In genomic region chr14:94162466-94162865, GRCh38 we compare ENCODE assay signal across 1 cellular context.
TF ChIP-seq lines count a peak whose summit lies in the region.

No MANE protein-coding gene starts in this region.

TF ChIP-seq in HepG2, 621 proteins besides CTCF, POLR2A, EP300 and RAD21 (continued from another document and continues in another):
- TF ChIP-seq PRDM15 (CRISPR knock-in tag; IDR thresholded peaks at IDR 0.05) (no peak), ZBTB2 (CRISPR knock-in tag; IDR thresholded peaks at IDR 0.05; ENCODE audit: low read depth) (no peak), MXD3 (CRISPR knock-in tag; IDR thresholded peaks at IDR 0.05) (no peak), DRAP1 (CRISPR knock-in tag; IDR thresholded peaks at IDR 0.05) (peak; percentile 59; the same call in 1 of the 2 replicates), ZNF331 (CRISPR knock-in tag; IDR thresholded peaks at IDR 0.05) (no peak), YEATS4 (CRISPR knock-in tag; IDR thresholded peaks at IDR 0.05; ENCODE audit: borderline replicate concordance) (no peak), RXRB (CRISPR knock-in tag; IDR thresholded peaks at IDR 0.05; ENCODE audit: borderline replicate concordance) (peak; percentile 43; the same call in 1 of the 2 replicates), HNF4A (CRISPR knock-in tag; IDR thresholded peaks at IDR 0.05) (peak; percentile 50; the same call in 1 of the 2 replicates), ZNF792 (CRISPR knock-in tag; IDR thresholded peaks at IDR 0.05) (no peak), HNF1A (IDR thresholded peaks at IDR 0.05; ENCODE audit: low read depth) (peak; percentile 65), HNF1A (CRISPR knock-in tag; IDR thresholded peaks at IDR 0.05; ENCODE audit: borderline replicate concordance) (no peak), ARNT2 (CRISPR knock-in tag; IDR thresholded peaks at IDR 0.05; ENCODE audit: low read depth) (no peak), FOXK1 (CRISPR knock-in tag; IDR thresholded peaks at IDR 0.05; ENCODE audit: borderline replicate concordance, low read depth) (no peak), ZNF30 (CRISPR knock-in tag; IDR thresholded peaks at IDR 0.05) (no peak), ZNF644 (CRISPR knock-in tag; IDR thresholded peaks at IDR 0.05; ENCODE audit: low read depth) (0 out of 2 replicates have a peak, but pooled peaks have one; percentile 36), ZNF138 (CRISPR knock-in tag; IDR thresholded peaks at IDR 0.05; ENCODE audit: low read depth) (no peak), WIZ (CRISPR knock-in tag; IDR thresholded peaks at IDR 0.05) (0 out of 2 replicates have a peak, but pooled peaks have one; percentile 26), FOXP4 (CRISPR knock-in tag; IDR thresholded peaks at IDR 0.05) (0 out of 2 replicates have a peak, but pooled peaks have one; percentile 25), NFYB (CRISPR knock-in tag; IDR thresholded peaks at IDR 0.05) (no peak), TFAP4 (IDR thresholded peaks at IDR 0.05; ENCODE audit: borderline replicate concordance, low read depth) (peak; percentile 35; the same call in 1 of the 2 replicates), ELF1 (CRISPR knock-in tag; IDR thresholded peaks at IDR 0.05) (no peak), SKIL (CRISPR knock-in tag; IDR thresholded peaks at IDR 0.05; ENCODE audit: borderline replicate concordance) (no peak), RBM22 (optimal IDR thresholded peaks at IDR 0.05; ENCODE audit: low read length) (no peak), SAP130 (CRISPR knock-in tag; IDR thresholded peaks at IDR 0.05; ENCODE audit: low read depth) (peak; percentile 35), RXRA (CRISPR knock-in tag; IDR thresholded peaks at IDR 0.05) (no peak), HOMEZ (CRISPR knock-in tag; IDR thresholded peaks at IDR 0.05; ENCODE audit: low read depth) (peak; percentile 21; the same call in 1 of the 2 replicates), ZNF232 (CRISPR knock-in tag; IDR thresholded peaks at IDR 0.05; ENCODE audit: borderline replicate concordance) (no peak), PAXIP1 (CRISPR knock-in tag; conservative IDR thresholded peaks at IDR 0.05) (peak; percentile 67), ZNF18 (CRISPR knock-in tag; IDR thresholded peaks at IDR 0.05; ENCODE audit: insufficient replicate concordance) (no peak)
